16 cellular contexts compared by ENCODE assay signal in the genomic region with DNA sequence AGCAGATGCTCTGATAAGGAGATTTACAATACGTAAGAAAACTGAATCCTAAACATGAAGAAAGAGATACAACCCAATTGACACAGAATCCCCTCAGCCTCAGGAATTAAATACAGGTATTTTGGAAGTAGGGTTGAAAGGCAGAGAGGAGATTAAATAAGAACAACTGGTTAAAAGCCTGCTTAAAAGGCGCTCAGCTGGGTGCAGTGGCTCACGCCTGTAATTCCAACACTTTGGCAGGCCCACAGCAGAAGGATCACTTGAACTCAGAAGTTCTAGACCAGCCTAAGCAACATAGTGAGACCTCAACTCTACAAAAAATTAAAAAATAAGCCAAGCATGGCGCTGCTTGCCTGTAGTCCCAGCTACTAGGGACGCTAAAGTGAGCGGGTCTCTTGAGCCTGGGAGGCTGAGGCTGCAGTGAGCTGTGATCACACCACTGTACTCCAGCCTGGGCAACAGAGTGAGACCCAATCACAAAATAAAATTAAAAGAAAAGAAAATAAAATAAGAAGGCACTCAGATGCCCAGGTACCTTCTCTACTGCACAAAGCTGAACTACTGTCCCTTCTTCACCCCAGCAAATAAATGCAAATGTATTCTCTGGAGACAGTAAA. TPM values are rescaled to one million over a fixed set of nuclear protein-coding genes. Genes with fewer than 3 reads are reported as not detected.
DNase-seq lines count a peak whose midpoint lies in the region; ATAC-seq and TF ChIP-seq lines count a peak whose summit lies in the region.
"Had no signal": no experiment of that assay in that cellular context is flagged by ENCODE, and none has a peak within 500 bp of the region (broad histone marks: within the 10 kb centered on the region; RNA-seq: fewer than 3 reads in every experiment).

No MANE protein-coding gene starts in this region.

- H2BK120ac ChIP-seq in trophoblast cell (ENCODE audit: insufficient read depth, low read length, poor library complexity) = no peak overlapping the region

- H3K27ac ChIP-seq in gastroesophageal sphincter (no peak overlapping the region), trophoblast cell (ENCODE audit: low read depth, low read length) (no peak overlapping the region), suprapubic skin (no peak overlapping the region)
- H3K27ac ChIP-seq: lower lobe of right lung had no signal

- DNase-seq in Caco-2 (no peak), NCI-H82 treated with DMSO at 0.1 percent for 48 hours (lab: John Stamatoyannopoulos, UW; ENCODE audit: unreplicated experiment) (peak; percentile 28), trophoblast cell (no peak), GM19238 (ENCODE audit: insufficient read length, low spot score) (no peak), suprapubic skin (ENCODE audit: low spot score in 2 of 2) (no peak), NCI-H526 treated with DMSO at 0.1 percent for 48 hours (lab: John Stamatoyannopoulos, UW) (no peak)
- DNase-seq: activated gamma-delta T cell; C1 segment of cervical spinal cord; DND-41; effector CD8-positive, alpha-beta T cell; KBM-7; lower lobe of right lung; NCI-H446 treated with DMSO at 0.1 percent for 48 hours had no signal

- H3K4ac ChIP-seq in trophoblast cell (ENCODE audit: low read depth, low read length) = peak overlapping the region; percentile 34

- H4K91ac ChIP-seq in trophoblast cell (ENCODE audit: low read depth, low read length) = no peak overlapping the region

- H3K9me3 Mint-ChIP-seq in Caco-2 (ENCODE audit: unreplicated experiment) = peaks cover 3% of the 10 kb centered on the region
- H3K9me3 Mint-ChIP-seq: stimulated activated effector memory CD8-positive, alpha-beta T cell treated with anti-CD3 and anti-CD28 coated beads, Interleukin-12 subunit alpha, Interleukin-12 subunit beta, amount 100 ng/mL, for 72 hours had no signal

- H3K27ac Mint-ChIP-seq in Caco-2 (ENCODE audit: unreplicated experiment) = peak overlapping the region; percentile 24

- H4K8ac ChIP-seq in trophoblast cell (ENCODE audit: low read depth, low read length) = no peak overlapping the region

- no peak overlapping the region for H3K9ac ChIP-seq in trophoblast cell (ENCODE audit: low read length)

- H3K79me1 ChIP-seq in trophoblast cell (ENCODE audit: low read length) = no peaks in the 10 kb centered on the region

- no peak overlapping the region for H3K18ac ChIP-seq in trophoblast cell (ENCODE audit: low read length)

- peaks cover 10% of the 10 kb centered on the region for H3K36me3 Mint-ChIP-seq in Caco-2 (ENCODE audit: insufficient read depth, unreplicated experiment)

- BruUV-seq in Caco-2 (replicated peaks; lab: Mats Ljungman, UMichigan) = no TSS peak

- H3K9me3 ChIP-seq in Caco-2 (no peaks in the 10 kb centered on the region), gastroesophageal sphincter (no peaks in the 10 kb centered on the region), trophoblast cell (ENCODE audit: insufficient read depth, low read depth, low read length) (no peaks in the 10 kb centered on the region), suprapubic skin (peaks cover 3% of the 10 kb centered on the region)
- H3K9me3 ChIP-seq: lower lobe of right lung had no signal

- no peak overlapping the region for H3K23ac ChIP-seq in trophoblast cell (ENCODE audit: low read length)

- POLR2A ChIA-PET in Caco-2 (lab: Charles Lee) = no interaction called here

- H3K4me2 ChIP-seq in trophoblast cell (ENCODE audit: low read length) = no peak overlapping the region

- H3K27me3 ChIP-seq in Caco-2 (replicated peaks; ENCODE audit: control insufficient read depth, insufficient read depth, low read length) (no peaks in the 10 kb centered on the region), gastroesophageal sphincter (no peaks in the 10 kb centered on the region), trophoblast cell (ENCODE audit: insufficient read depth, low read length) (no peaks in the 10 kb centered on the region), suprapubic skin (no peaks in the 10 kb centered on the region)

- TF ChIP-seq EP300 in gastroesophageal sphincter (IDR thresholded peaks at IDR 0.05) (no peak), suprapubic skin (IDR thresholded peaks at IDR 0.05) (no peak)

- no peak overlapping the region for H2BK5ac ChIP-seq in trophoblast cell (ENCODE audit: low read depth, low read length, poor library complexity)

- no peak overlapping the region for H4K12ac ChIP-seq in trophoblast cell (ENCODE audit: low read depth, low read length)

- 73 to 85% methylated on average over 6 of the region's 6 CpGs for WGBS in gastroesophageal sphincter (ENCODE audit: low coverage in 1 of 2), 2 donors
- no CpG with 5 or more reads among the region's 6 CpGs for WGBS in trophoblast cell (ENCODE audit: extremely low coverage, insufficient coverage, insufficient read length)
- 91% methylated on average over 6 of the region's 6 CpGs for WGBS in suprapubic skin

- H3K4me3 ChIP-seq in Caco-2 (ENCODE audit: low read depth, low read length) (no peak overlapping the region), gastroesophageal sphincter (no peak overlapping the region), trophoblast cell (ENCODE audit: low read depth, low read length) (no peak overlapping the region), suprapubic skin (no peak overlapping the region)
- H3K4me3 ChIP-seq: lower lobe of right lung had no signal

- peaks cover 21% of the 10 kb centered on the region for H3K4me1 Mint-ChIP-seq in Caco-2 (ENCODE audit: low read depth, unreplicated experiment)

- peaks cover 16% of the 10 kb centered on the region for H3K79me2 ChIP-seq in trophoblast cell (ENCODE audit: control insufficient read depth, insufficient read depth, low read length, poor library complexity)

- no peak for TF ChIP-seq CTCF in Caco-2 (IDR thresholded peaks at IDR 0.05; ENCODE audit: insufficient read depth in 1 of 2, low read depth in 1 of 2, low read length in 1 of 2, severe bottlenecking in 1 of 2, unreplicated experiment in 1 of 2)
- TF ChIP-seq CTCF in gastroesophageal sphincter (IDR thresholded peaks at IDR 0.05) = no peak
- TF ChIP-seq CTCF in suprapubic skin (IDR thresholded peaks at IDR 0.05) = no peak

- ATAC-seq in gastroesophageal sphincter (peak; percentile 28), HG03139 (IDR thresholded peaks at IDR 0.05; ENCODE audit: unreplicated experiment) (no peak)

- no peaks in the 10 kb centered on the region for H3K27me3 Mint-ChIP-seq in Caco-2 (ENCODE audit: insufficient read depth, unreplicated experiment)

- H3K4me3 Mint-ChIP-seq in Caco-2 (ENCODE audit: unreplicated experiment) = no peak overlapping the region
- H3K4me3 Mint-ChIP-seq: stimulated activated effector memory CD8-positive, alpha-beta T cell treated with anti-CD3 and anti-CD28 coated beads, Interleukin-12 subunit alpha, Interleukin-12 subunit beta, amount 100 ng/mL, for 72 hours had no signal

- CTCF ChIA-PET in Caco-2 (lab: Charles Lee) = no interaction called here

- no peak overlapping the region for H2BK12ac ChIP-seq in trophoblast cell (ENCODE audit: low read length)

- no peak overlapping the region for H3K14ac ChIP-seq in trophoblast cell (ENCODE audit: low read length)

- no peak overlapping the region for H2AFZ ChIP-seq in trophoblast cell (ENCODE audit: insufficient read depth, low read length, poor library complexity)

- no peak for TF ChIP-seq POLR2A in gastroesophageal sphincter (IDR thresholded peaks at IDR 0.05)
- TF ChIP-seq POLR2A in suprapubic skin (IDR thresholded peaks at IDR 0.05) = no peak

- intact Hi-C loops in Caco-2 (cut with micrococcal nuclease; ENCODE audit: unreplicated experiment) = no loop called here

- H3K4me1 ChIP-seq in Caco-2 = peaks cover 21% of the 10 kb centered on the region
- peaks cover 19 to 97% (median 24%) of the 10 kb centered on the region in 3 donors for H3K4me1 ChIP-seq in gastroesophageal sphincter
- H3K4me1 ChIP-seq in trophoblast cell (ENCODE audit: control insufficient read depth in 1 of 2, insufficient read depth in 2 of 2, low read length in 2 of 2) = peaks cover 0 to 5% of the 10 kb centered on the region in 2 experiments
- H3K4me1 ChIP-seq in suprapubic skin = peaks cover 53% of the 10 kb centered on the region

- no peaks in the 10 kb centered on the region for H3K36me3 ChIP-seq in Caco-2 (ENCODE audit: control insufficient read depth, insufficient read depth, low read length)
- H3K36me3 ChIP-seq in gastroesophageal sphincter = no peaks in the 10 kb centered on the region
- H3K36me3 ChIP-seq in trophoblast cell (ENCODE audit: control insufficient read depth in 1 of 2, insufficient read depth in 2 of 2, low read length in 2 of 2) = no peaks in the 10 kb centered on the region
- no peaks in the 10 kb centered on the region for H3K36me3 ChIP-seq in suprapubic skin
- H3K36me3 ChIP-seq: lower lobe of right lung had no signal

- no peak overlapping the region for H2AK5ac ChIP-seq in trophoblast cell (ENCODE audit: low read length)

RNA-seq across cellular contexts. Expression of a gene that starts 32.9 kb away (rescaled TPM):
- total RNA-seq in Caco-2 (2022) (160 and 168 TPM in 2 replicates), gastroesophageal sphincter (100 to 1,000 TPM; 173 to 222 (median 192) TPM), suprapubic skin (100 to 1,000 TPM; 173 to 418 (median 228) TPM)
- 34.4 and 38.4 TPM in 2 replicates for polyA plus RNA-seq in trophoblast cell (2013)
